ENCODE assay signal across 1 cellular context in the genomic region with DNA sequence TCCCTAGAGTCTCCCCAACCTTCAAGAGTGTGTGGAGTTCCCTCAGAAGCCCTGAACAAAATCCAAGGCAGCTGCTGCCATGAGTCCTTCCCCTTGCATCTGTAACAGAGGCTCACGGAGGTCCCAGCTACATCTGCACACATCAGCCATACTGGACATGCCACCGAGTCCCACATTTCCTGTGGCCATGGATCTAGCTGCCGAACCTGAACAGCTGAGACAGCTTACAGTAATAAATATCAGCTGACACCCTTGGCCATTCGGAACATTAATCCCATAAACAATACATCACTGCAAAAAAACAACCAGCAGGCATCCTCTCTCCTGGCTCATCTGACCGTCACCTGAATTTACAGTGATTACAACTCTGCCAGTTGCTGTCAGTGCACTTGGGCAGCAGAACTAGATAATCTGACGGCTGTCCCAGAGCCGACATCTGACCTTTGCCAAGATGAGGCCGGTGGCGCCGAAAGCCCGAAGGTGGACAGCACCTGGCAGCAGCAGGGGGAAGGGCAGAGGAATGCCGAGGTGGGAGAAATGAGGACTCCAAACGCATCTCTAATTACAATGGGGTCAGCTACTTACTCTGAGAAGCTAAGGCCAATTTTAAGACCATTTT.
TF ChIP-seq lines count a peak whose summit lies in the region.

No MANE protein-coding gene starts in this region.

TF ChIP-seq in WTC11, 78 proteins besides CTCF, POLR2A, EP300 and RAD21 (continued from another document):
- TF ChIP-seq HMGXB4 (CRISPR knock-in tag; IDR thresholded peaks at IDR 0.05) (no peak), JAZF1 (CRISPR knock-in tag; IDR thresholded peaks at IDR 0.05) (no peak), FOXJ3 (CRISPR knock-in tag; IDR thresholded peaks at IDR 0.05; ENCODE audit: borderline replicate concordance) (no peak)
